ENCODE assay signal across 19 cellular contexts in genomic region chr5:98700730-98701129, GRCh38.
"Had no signal": no experiment of that assay in that cellular context is flagged by ENCODE, and none has a peak within 500 bp of the region (broad histone marks: within the 10 kb centered on the region; RNA-seq: fewer than 3 reads in every experiment).

No MANE protein-coding gene starts in this region.

- H3K9ac ChIP-seq: SK-N-SH had no signal

- H3K27ac Mint-ChIP-seq: activated CD4-positive, alpha-beta T cell treated with anti-CD3 and anti-CD28 coated beads, Interleukin-2, amount 10 ng/mL, durations not matched to agents 7 days and 5 days; activated CD8-positive, alpha-beta T cell treated with anti-CD3 and anti-CD28 coated beads, Interleukin-2, amount 10 ng/mL, durations not matched to agents 7 days and 5 days; nephron; stimulated activated naive CD8-positive, alpha-beta T cell treated with anti-CD3 and anti-CD28 coated beads, Interleukin-15, Interleukin-2, amounts not matched to agents 100 ng/mL and 50 ng/mL, for 24 hours; T-cell had no signal

- H3K4me2 ChIP-seq: SK-N-SH had no signal

- H3K4me3 ChIP-seq: ascending aorta, gastrocnemius medialis, skin epidermis, tibial nerve had no signal

- H3K27me3 ChIP-seq: ascending aorta, gastrocnemius medialis, tibial nerve had no signal

- FAIRE-seq: urothelium cell line had no signal

- H3K4me1 Mint-ChIP-seq: activated CD4-positive, alpha-beta T cell treated with anti-CD3 and anti-CD28 coated beads, Interleukin-2, amount 10 ng/mL, durations not matched to agents 7 days and 5 days; nephron; T-cell had no signal

- ATAC-seq: activated CD8-positive, alpha-beta T cell treated with anti-CD3 and anti-CD28 coated beads, Interleukin-2, amount 10 ng/mL, durations not matched to agents 7 days and 5 days; activated T-cell treated with anti-CD3 and anti-CD28 coated beads, Interleukin-2, amount 50 U/mL, for 4 hours; gastrocnemius medialis; T-cell had no signal

- H3K4me3 Mint-ChIP-seq: activated CD4-positive, alpha-beta T cell treated with anti-CD3 and anti-CD28 coated beads, Interleukin-2, amount 10 ng/mL, durations not matched to agents 7 days and 5 days; activated CD8-positive, alpha-beta T cell treated with anti-CD3 and anti-CD28 coated beads, Interleukin-2, amount 10 ng/mL, durations not matched to agents 7 days and 5 days; activated T-cell treated with anti-CD3 and anti-CD28 coated beads, Interleukin-2, amount 50 U/mL, for 4 hours; nephron; stimulated activated naive CD8-positive, alpha-beta T cell treated with anti-CD3 and anti-CD28 coated beads, Interleukin-15, Interleukin-2, amounts not matched to agents 100 ng/mL and 50 ng/mL, for 24 hours; T-cell had no signal

- DNase-seq: activated CD4-positive, alpha-beta T cell treated with anti-CD3 and anti-CD28 coated beads, Interleukin-2, amount 10 ng/mL, durations not matched to agents 7 days and 5 days; activated CD8-positive, alpha-beta T cell treated with anti-CD3 and anti-CD28 coated beads, Interleukin-2, amount 10 ng/mL, durations not matched to agents 7 days and 5 days; activated naive CD4-positive, alpha-beta T cell treated with anti-CD3 and anti-CD28 coated beads, Interleukin-2, amount 50 U/mL, for 16 hours; activated T-cell treated with anti-CD3 and anti-CD28 coated beads, Interleukin-2, amount 50 U/mL, for 4 hours; dermis blood vessel endothelial cell; effector memory CD4-positive, alpha-beta T cell; gastrocnemius medialis; head of caudate nucleus; kidney glomerular epithelial cell; occipital lobe; SK-N-SH; T-cell; T-helper 9 cell had no signal

- H3K9me3 ChIP-seq: ascending aorta had no signal

- H3K36me3 ChIP-seq: ascending aorta, gastrocnemius medialis, tibial nerve had no signal

- H3K27me3 Mint-ChIP-seq: activated CD4-positive, alpha-beta T cell treated with anti-CD3 and anti-CD28 coated beads, Interleukin-2, amount 10 ng/mL, durations not matched to agents 7 days and 5 days; stimulated activated naive CD8-positive, alpha-beta T cell treated with anti-CD3 and anti-CD28 coated beads, Interleukin-15, Interleukin-2, amounts not matched to agents 100 ng/mL and 50 ng/mL, for 24 hours had no signal

- H3K4me1 ChIP-seq: ascending aorta, gastrocnemius medialis, tibial nerve had no signal

- H3K27ac ChIP-seq: ascending aorta, gastrocnemius medialis, skin epidermis, tibial nerve had no signal
